8 cellular contexts compared by ENCODE assay signal in the genomic region with DNA sequence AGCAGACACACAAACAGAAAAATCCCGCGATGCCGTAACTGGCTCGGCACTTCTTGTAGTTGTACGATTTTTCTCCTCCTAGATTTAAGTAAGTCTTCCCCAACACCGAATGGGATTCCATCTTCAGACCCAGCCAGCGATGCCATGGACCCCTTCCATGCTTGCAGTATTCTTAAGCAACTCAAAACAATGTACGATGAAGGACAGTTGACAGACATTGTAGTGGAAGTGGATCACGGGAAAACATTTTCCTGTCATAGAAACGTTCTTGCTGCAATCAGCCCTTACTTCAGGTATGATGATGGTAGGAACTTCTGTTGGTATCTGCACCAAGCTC. TPM values are rescaled to one million over a fixed set of nuclear protein-coding genes. Genes with fewer than 3 reads are reported as not detected.
DNase-seq lines count a peak whose midpoint lies in the region; ATAC-seq and TF ChIP-seq lines count a peak whose summit lies in the region.

No MANE protein-coding gene starts in this region.

- no CpG with 5 or more reads among the region's 10 CpGs for WGBS in H9 (ENCODE audit: extremely low coverage, insufficient read length, low lambda C conversion rate)
- 6% methylated on average over 10 of the region's 10 CpGs for WGBS in smooth muscle cell (ENCODE audit: low lambda C conversion rate)

- no peak for TF ChIP-seq CTCF in H9 (conservative IDR thresholded peaks at IDR 0.05)
- no peak for TF ChIP-seq CTCF in glutamatergic neuron (IDR thresholded peaks at IDR 0.05; ENCODE audit: partially characterized antibody, unreplicated experiment)
- TF ChIP-seq CTCF in smooth muscle cell (IDR thresholded peaks at IDR 0.05; ENCODE audit: borderline replicate concordance, insufficient read depth, poor library complexity, severe bottlenecking), result no peak

- H3K9me3 Mint-ChIP-seq in H9 (no peaks in the 10 kb centered on the region), glutamatergic neuron (ENCODE audit: unreplicated experiment) (peaks cover 11% of the 10 kb centered on the region)

- peaks cover 10% of the 10 kb centered on the region for H3K4me1 ChIP-seq in H9 (ENCODE audit: insufficient read depth, low read length)
- peaks cover 7% of the 10 kb centered on the region for H3K4me1 ChIP-seq in smooth muscle cell (ENCODE audit: low read depth)

- no peak overlapping the region for H2BK5ac ChIP-seq in H9 (ENCODE audit: insufficient read length, low read length)

- ATAC-seq in T-helper 17 cell (no peak), left colon (no peak), HG02852 (IDR thresholded peaks at IDR 0.05; ENCODE audit: unreplicated experiment) (no peak)

- intact Hi-C loops in left colon (cut with DNase I, micrococcal nuclease), result no loop called here

- peak overlapping the region; percentile 91 to 94 for H3K4me3 Mint-ChIP-seq in H9
- H3K4me3 Mint-ChIP-seq in T-helper 17 cell, result peak overlapping the region; percentile 99
- H3K4me3 Mint-ChIP-seq in glutamatergic neuron (ENCODE audit: unreplicated experiment), result peak overlapping the region; percentile 91

- no peaks in the 10 kb centered on the region for H3F3A ChIP-seq in smooth muscle cell (ENCODE audit: low read depth)

- H4K5ac ChIP-seq in H9 (ENCODE audit: insufficient read length, low read depth, low read length), result no peak overlapping the region

- peaks cover 9% of the 10 kb centered on the region for H3K23me2 ChIP-seq in H9 (ENCODE audit: insufficient read length, low read depth, low read length, poor library complexity, severe bottlenecking)

- no peak overlapping the region for H3T11ph ChIP-seq in H9 (ENCODE audit: low read length)

- H2AFZ ChIP-seq in H9 (ENCODE audit: low read length), result peak overlapping the region; percentile 65
- peak overlapping the region; percentile 96 for H2AFZ ChIP-seq in smooth muscle cell (ENCODE audit: low read depth)

- H3K27me3 Mint-ChIP-seq in H9 (ENCODE audit: low read depth) (peaks cover 4% of the 10 kb centered on the region; the same call in 1 of the 2 replicates), T-helper 17 cell (peaks cover 4% of the 10 kb centered on the region), glutamatergic neuron (ENCODE audit: unreplicated experiment) (peaks cover 4% of the 10 kb centered on the region)

- no peak overlapping the region for H3K27ac ChIP-seq in H9 (ENCODE audit: insufficient read length, low read depth, low read length)
- H3K27ac ChIP-seq in smooth muscle cell (ENCODE audit: low read depth), result no peak overlapping the region

- H3K27me3 ChIP-seq in H9 (ENCODE audit: insufficient read depth, low read length) (no peaks in the 10 kb centered on the region), smooth muscle cell (ENCODE audit: low read depth) (no peaks in the 10 kb centered on the region)

- H3K4me3 ChIP-seq in smooth muscle cell, result peak overlapping the region; percentile 68

- H2BK20ac ChIP-seq in H9 (ENCODE audit: low read depth, low read length, poor library complexity, severe bottlenecking), result no peak overlapping the region

- no peak overlapping the region for H2BK120ac ChIP-seq in H9 (ENCODE audit: low read depth, low read length, poor library complexity, severe bottlenecking)

- H4K91ac ChIP-seq in H9 (ENCODE audit: insufficient read length, low read depth, low read length), result no peak overlapping the region

- H3K36me3 Mint-ChIP-seq in H9 (ENCODE audit: insufficient read depth in 1 of 3, low read depth in 3 of 3) (peaks cover 0 to 12% (median 0%) of the 10 kb centered on the region in 3 experiments; a peak in 5 of 7 replicates), T-helper 17 cell (ENCODE audit: low read depth) (peaks cover 9% of the 10 kb centered on the region), glutamatergic neuron (ENCODE audit: unreplicated experiment) (no peaks in the 10 kb centered on the region)

- H2BK15ac ChIP-seq in H9 (ENCODE audit: low read depth, low read length), result no peak overlapping the region

- H3K27ac Mint-ChIP-seq in H9 (no peak overlapping the region), T-helper 17 cell (peak overlapping the region; percentile 79), glutamatergic neuron (ENCODE audit: unreplicated experiment) (peak overlapping the region; percentile 48)

- H4K8ac ChIP-seq in H9 (replicated peaks; ENCODE audit: insufficient read length, low read depth, low read length), result no peak overlapping the region

- DNase-seq in H9, result no peak
- no peak for DNase-seq in T-helper 17 cell
- no peak for DNase-seq in glutamatergic neuron
- DNase-seq in smooth muscle cell (lab: John Stamatoyannopoulos, UW; ENCODE audit: unreplicated experiment), result no peak
- DNase-seq in NCI-H82 (lab: John Stamatoyannopoulos, UW), result no peak
- DNase-seq in DMS153 (lab: John Stamatoyannopoulos, UW), result no peak
- no peak for DNase-seq in left colon

- H3K56ac ChIP-seq in H9 (ENCODE audit: insufficient read length, low read depth, low read length), result no peak overlapping the region

- no peak overlapping the region for H3K23ac ChIP-seq in H9 (ENCODE audit: insufficient read length, low read depth, low read length)

- no peak overlapping the region for H3K18ac ChIP-seq in H9 (ENCODE audit: insufficient read length, low read depth, low read length)

- H3K9me3 ChIP-seq in H9 (ENCODE audit: control insufficient read depth, low read depth, low read length), result no peaks in the 10 kb centered on the region
- no peaks in the 10 kb centered on the region for H3K9me3 ChIP-seq in T-helper 17 cell (ENCODE audit: control insufficient read depth, low read length, poor library complexity, severe bottlenecking)
- H3K9me3 ChIP-seq in smooth muscle cell (replicated peaks; ENCODE audit: low read depth), result no peaks in the 10 kb centered on the region

- H3K9ac ChIP-seq in H9 (ENCODE audit: extremely low read depth, insufficient read length, low read length), result peak overlapping the region; percentile 20
- peak overlapping the region; percentile 21 for H3K9ac ChIP-seq in smooth muscle cell (ENCODE audit: low read depth)

- no peak overlapping the region for H2BK12ac ChIP-seq in H9 (ENCODE audit: insufficient read length, low read depth, low read length)

- H4K20me1 ChIP-seq in H9 (ENCODE audit: control insufficient read depth, insufficient read depth, insufficient read length) (no peaks in the 10 kb centered on the region), smooth muscle cell (ENCODE audit: low read depth) (no peaks in the 10 kb centered on the region)

- no peak overlapping the region for H3K4ac ChIP-seq in H9 (ENCODE audit: low read depth, low read length)

- H3K4me1 Mint-ChIP-seq in H9 (peaks cover 19% of the 10 kb centered on the region in 2 experiments), T-helper 17 cell (peaks cover 22% of the 10 kb centered on the region), glutamatergic neuron (ENCODE audit: low read depth, unreplicated experiment) (peaks cover 5% of the 10 kb centered on the region)

- H3K79me2 ChIP-seq in H9 (ENCODE audit: insufficient read depth, low read length), result peaks cover 3% of the 10 kb centered on the region; the same call in 1 of the 2 replicates
- H3K79me2 ChIP-seq in smooth muscle cell (ENCODE audit: low read depth), result no peaks in the 10 kb centered on the region

- H3K36me3 ChIP-seq in smooth muscle cell (ENCODE audit: low read depth), result no peaks in the 10 kb centered on the region

- H2AK5ac ChIP-seq in H9 (ENCODE audit: insufficient read length, low read length), result no peak overlapping the region

- peaks cover 8% of the 10 kb centered on the region for H3K79me1 ChIP-seq in H9 (ENCODE audit: insufficient read depth, low read depth, low read length, poor library complexity, severe bottlenecking)

- H3K4me2 ChIP-seq in H9 (ENCODE audit: insufficient read depth, insufficient read length, low read length) (peak overlapping the region; percentile 98), smooth muscle cell (peak overlapping the region; percentile 98)

- no peak overlapping the region for H3K14ac ChIP-seq in H9 (ENCODE audit: insufficient read depth, low read length)

RNA-seq across cellular contexts. Expression of a gene that starts 0.8 kb away (rescaled TPM):
- total RNA-seq in H9 (2021), result 16.7 and 19.4 TPM in 2 replicates
- 10 to 100 TPM; 12.0 to 13.1 TPM for total RNA-seq in T-helper 17 cell
- total RNA-seq in glutamatergic neuron (ENCODE audit: unreplicated experiment), result 8.6 TPM
- 1.1 and 1.7 TPM in 2 replicates for total RNA-seq in smooth muscle cell
- polyA plus RNA-seq in smooth muscle cell, result 0.40 and 1.1 TPM in 2 replicates
- total RNA-seq in left colon, result 1 to 10 TPM; 2.6 to 3.4 TPM

Comparison
In these comparisons a context has a peak if more than half of its experiments do, and no peak if none do; other contexts are left out.
1. H3K27ac Mint-ChIP-seq: peak in T-helper 17 cell (single experiment) and glutamatergic neuron (single experiment); none in H9 (0 of 3).
2. Peak in every context shown above with its lines, with median percentiles within 50 percentile points of each other: H3K4me3 Mint-ChIP-seq.